In the genomic region with DNA sequence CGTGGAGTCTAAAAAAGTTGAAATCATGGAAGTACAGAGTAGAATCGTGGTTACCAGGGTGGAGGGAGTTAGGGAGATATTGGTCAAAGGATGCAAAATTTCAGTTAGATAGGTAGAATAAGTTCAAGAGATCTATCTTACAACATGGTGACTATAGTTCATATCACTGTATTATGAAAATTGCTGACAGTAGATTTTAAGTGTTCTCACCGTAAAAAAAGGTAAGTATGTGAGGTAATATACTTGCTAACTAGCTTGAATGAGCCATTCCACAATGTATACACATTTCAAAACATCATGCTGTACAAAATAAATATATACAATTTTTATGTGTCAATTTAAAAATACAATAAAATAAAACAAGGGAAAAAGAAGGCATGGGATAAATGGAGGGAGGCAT, we compare ENCODE assay signal across 11 cellular contexts.
"Had no signal": no experiment of that assay in that cellular context is flagged by ENCODE, and none has a peak within 500 bp of the region (broad histone marks: within the 10 kb centered on the region; RNA-seq: fewer than 3 reads in every experiment).

No MANE protein-coding gene starts in this region.

- FAIRE-seq: H1, H54 had no signal

- H3K36me3 ChIP-seq: HAP-1 had no signal

- ATAC-seq: GM23338, HCT116 had no signal

- H3K4me2 ChIP-seq: GM23338 had no signal

- H3K27ac ChIP-seq: GM23248 had no signal

- H3K9me3 ChIP-seq: HAP-1 had no signal

- H3K4me3 ChIP-seq: GM23248, GM23338, HAP-1 had no signal

- H3K9ac ChIP-seq: GM23248 had no signal

- DNase-seq: GM23248, GOT3, H7, H9, HCEC 1CT, HFFc6 had no signal

- H2AFZ ChIP-seq: GM23248, GM23338 had no signal
